9 cellular contexts compared by ENCODE assay signal in genomic region chr1:234848972-234849641, GRCh38.
DNase-seq lines count a peak whose midpoint lies in the region; ATAC-seq and TF ChIP-seq lines count a peak whose summit lies in the region.
"Had no signal": no experiment of that assay in that cellular context is flagged by ENCODE, and none has a peak within 500 bp of the region (broad histone marks: within the 10 kb centered on the region; RNA-seq: fewer than 3 reads in every experiment).

No MANE protein-coding gene starts in this region.

- H3K4me3 ChIP-seq in BJ (ENCODE audit: low read depth, low read length), result no peak overlapping the region
- no peak overlapping the region for H3K4me3 ChIP-seq in astrocyte of the cerebellum (ENCODE audit: low read depth, low read length)
- H3K4me3 ChIP-seq in lung, result no peak overlapping the region

- POLR2A ChIA-PET in BJ (lab: Charles Lee), result no interaction called here

- TF ChIP-seq CTCF in BJ (IDR thresholded peaks at IDR 0.05; ENCODE audit: insufficient read depth, low read depth, low read length) (no peak), astrocyte of the cerebellum (IDR thresholded peaks at IDR 0.05; ENCODE audit: low read depth, low read length, missing control alignments) (peak; percentile 20), lung (IDR thresholded peaks at IDR 0.05; ENCODE audit: control extremely low read depth, extremely low read depth) (no peak)

- WGBS in lung, 2 donors, result 41 to 45% methylated on average over 6 of the region's 6 CpGs

- H3K4me1 ChIP-seq in lung (ENCODE audit: control insufficient read depth in 2 of 2, insufficient read depth in 2 of 2, low read length in 2 of 2), result peaks cover 0 to 8% of the 10 kb centered on the region in 2 donors

- H3K9me3 ChIP-seq in lung (ENCODE audit: control insufficient read depth in 2 of 2, insufficient read depth in 1 of 2, low read length in 1 of 2), result no peaks in the 10 kb centered on the region

- H3K36me3 ChIP-seq in BJ (ENCODE audit: control insufficient read depth, insufficient read depth, low read length) (no peaks in the 10 kb centered on the region), lung (ENCODE audit: control insufficient read depth in 2 of 2, insufficient read depth in 2 of 2, low read length in 2 of 2) (no peaks in the 10 kb centered on the region)

- H3K27ac ChIP-seq in lung (ENCODE audit: low read depth in 1 of 2, low read length in 1 of 2), result peak overlapping the region; percentile 12 to 61

- DNase-seq in BJ (ENCODE audit: low read depth), result peak; percentile 82
- DNase-seq in Kasumi-1 (lab: John Stamatoyannopoulos, UW), result peak; percentile 87 to 93
- DNase-seq in astrocyte of the cerebellum (ENCODE audit: low read depth), result peak; percentile 97
- DNase-seq in lung (ENCODE audit: low spot score), result no peak
- DNase-seq in SHP77 (lab: John Stamatoyannopoulos, UW), result no peak
- DNase-seq in DMS 273 treated with DMSO at 0.1 percent for 48 hours (lab: John Stamatoyannopoulos, UW), result no peak
- no peak for DNase-seq in NCI-H2196 (lab: John Stamatoyannopoulos, UW; ENCODE audit: unreplicated experiment)
- DNase-seq in NCI-H1105 (lab: John Stamatoyannopoulos, UW), result no peak
- DNase-seq: activated gamma-delta T cell treated with Interleukin-2 at 50 U/mL for 16 hours had no signal

- in situ Hi-C loops in astrocyte of the cerebellum (cut with HindIII; ENCODE audit: low sequenced_read_pairs), result no loop called here

- CTCF ChIA-PET in BJ (lab: Yijun Ruan, JAX), result interaction anchor here (0.8 kb wide), 1 partner anchor 11 kb away, joined by 4 read pairs; no protein-coding TSS in a partner anchor

- no peak for ATAC-seq in lung (ENCODE audit: insufficient read depth, low FRiP score)

- H3K27me3 ChIP-seq in BJ (ENCODE audit: control insufficient read depth, insufficient read depth, low read length) (no peaks in the 10 kb centered on the region; the same call in 1 of the 2 replicates), lung (ENCODE audit: control insufficient read depth, insufficient read depth) (no peaks in the 10 kb centered on the region)

Comparison
In these comparisons a context has a peak if more than half of its experiments do, and no peak if none do; other contexts are left out.
1. DNase-seq: peak in BJ (single experiment), Kasumi-1 (2 of 2) and astrocyte of the cerebellum (single experiment); none in lung (single experiment), SHP77 (0 of 2), DMS 273 treated with DMSO at 0.1 percent for 48 hours (single experiment), NCI-H2196 (single experiment) and NCI-H1105 (single experiment).